In genomic region chr3:4063916-4064592, GRCh38 we compare ENCODE assay signal across 23 cellular contexts.
"Had no signal": no experiment of that assay in that cellular context is flagged by ENCODE, and none has a peak within 500 bp of the region (broad histone marks: within the 10 kb centered on the region; RNA-seq: fewer than 3 reads in every experiment).

No MANE protein-coding gene starts in this region.

- H3K36me3 Mint-ChIP-seq: activated naive CD8-positive, alpha-beta T cell treated with anti-CD3 and anti-CD28 coated beads, Interleukin-2, amount 10 ng/mL, durations not matched to agents 7 days and 5 days; mesothelial cell of epicardium; natural killer cell; WTC11 had no signal

- H3K4me1 ChIP-seq: left lung had no signal

- H3K27ac Mint-ChIP-seq: activated naive CD4-positive, alpha-beta T cell treated with anti-CD3 and anti-CD28 coated beads for 36 hours; activated naive CD8-positive, alpha-beta T cell treated with anti-CD3 and anti-CD28 coated beads, Interleukin-2, amount 10 ng/mL, durations not matched to agents 7 days and 5 days; activated T-cell treated with anti-CD3 and anti-CD28 coated beads, Interleukin-2, amount 50 U/mL, for 72 hours; immature natural killer cell; mesothelial cell of epicardium; natural killer cell; progenitor cell of endocrine pancreas; stimulated activated naive CD8-positive, alpha-beta T cell treated with anti-CD3 and anti-CD28 coated beads, Interleukin-15, Interleukin-2, amounts not matched to agents 100 ng/mL and 50 ng/mL, for 24 hours; WTC11 had no signal

- H3K9me3 ChIP-seq: left lung, spleen, tibial artery had no signal

- H3K27ac ChIP-seq: coronary artery, left lung, spleen, tibial artery had no signal

- H3K4me1 Mint-ChIP-seq: activated naive CD8-positive, alpha-beta T cell treated with anti-CD3 and anti-CD28 coated beads, Interleukin-2, amount 10 ng/mL, durations not matched to agents 7 days and 5 days had no signal

- H3K27me3 Mint-ChIP-seq: activated naive CD8-positive, alpha-beta T cell treated with anti-CD3 and anti-CD28 coated beads, Interleukin-2, amount 10 ng/mL, durations not matched to agents 7 days and 5 days; progenitor cell of endocrine pancreas; stimulated activated naive CD8-positive, alpha-beta T cell treated with anti-CD3 and anti-CD28 coated beads, Interleukin-15, Interleukin-2, amounts not matched to agents 100 ng/mL and 50 ng/mL, for 24 hours had no signal

- ATAC-seq: activated T-cell treated with anti-CD3 and anti-CD28 coated beads, Interleukin-2, amount 50 U/mL, for 72 hours; left lung; natural killer cell; WTC11 had no signal

- H3K27me3 ChIP-seq: left lung, spleen, tibial artery had no signal

- H3K4me3 Mint-ChIP-seq: activated naive CD4-positive, alpha-beta T cell treated with anti-CD3 and anti-CD28 coated beads for 36 hours; activated naive CD8-positive, alpha-beta T cell treated with anti-CD3 and anti-CD28 coated beads, Interleukin-2, amount 10 ng/mL, durations not matched to agents 7 days and 5 days; activated T-cell treated with anti-CD3 and anti-CD28 coated beads, Interleukin-2, amount 50 U/mL, for 72 hours; immature natural killer cell; mesothelial cell of epicardium; natural killer cell; stimulated activated naive CD8-positive, alpha-beta T cell treated with anti-CD3 and anti-CD28 coated beads, Interleukin-15, Interleukin-2, amounts not matched to agents 100 ng/mL and 50 ng/mL, for 24 hours; WTC11 had no signal

- DNase-seq: activated CD4-positive, alpha-beta T cell treated with anti-CD3 and anti-CD28 coated beads for 4 hours; activated CD4-positive, alpha-beta T cell treated with anti-CD3 and anti-CD28 coated beads, Interleukin-2, amount 50 U/mL, for 48 hours; activated effector memory CD4-positive, alpha-beta T cell treated with Interleukin-2 at 50 U/mL for 16 hours; activated naive CD4-positive, alpha-beta T cell treated with anti-CD3 and anti-CD28 coated beads for 36 hours; activated naive CD8-positive, alpha-beta T cell treated with anti-CD3 and anti-CD28 coated beads, Interleukin-2, amount 10 ng/mL, durations not matched to agents 7 days and 5 days; activated T-cell treated with anti-CD3 and anti-CD28 coated beads, Interleukin-2, amount 50 U/mL, for 72 hours; amniotic stem cell; cerebellar nuclear complex; erythroblast; foreskin fibroblast; immature natural killer cell; left lung; natural killer cell; spleen; stimulated activated CD4-positive, alpha-beta T cell treated with anti-CD3 and anti-CD28 coated beads, Interleukin-4, amount 100 ng/mL, for 24 hours; substantia nigra; tibial artery had no signal

- H3K36me3 ChIP-seq: left lung, spleen, tibial artery had no signal

- H3K4me3 ChIP-seq: coronary artery, left lung, lung, spleen, tibial artery had no signal

- H3K9me3 Mint-ChIP-seq: activated naive CD4-positive, alpha-beta T cell treated with anti-CD3 and anti-CD28 coated beads for 36 hours; activated naive CD8-positive, alpha-beta T cell treated with anti-CD3 and anti-CD28 coated beads, Interleukin-2, amount 10 ng/mL, durations not matched to agents 7 days and 5 days; activated T-cell treated with anti-CD3 and anti-CD28 coated beads, Interleukin-2, amount 50 U/mL, for 72 hours; natural killer cell; stimulated activated naive CD8-positive, alpha-beta T cell treated with anti-CD3 and anti-CD28 coated beads, Interleukin-15, Interleukin-2, amounts not matched to agents 100 ng/mL and 50 ng/mL, for 24 hours had no signal
